Comparison of ENCODE assay signal across 14 cellular contexts in the genomic region with DNA sequence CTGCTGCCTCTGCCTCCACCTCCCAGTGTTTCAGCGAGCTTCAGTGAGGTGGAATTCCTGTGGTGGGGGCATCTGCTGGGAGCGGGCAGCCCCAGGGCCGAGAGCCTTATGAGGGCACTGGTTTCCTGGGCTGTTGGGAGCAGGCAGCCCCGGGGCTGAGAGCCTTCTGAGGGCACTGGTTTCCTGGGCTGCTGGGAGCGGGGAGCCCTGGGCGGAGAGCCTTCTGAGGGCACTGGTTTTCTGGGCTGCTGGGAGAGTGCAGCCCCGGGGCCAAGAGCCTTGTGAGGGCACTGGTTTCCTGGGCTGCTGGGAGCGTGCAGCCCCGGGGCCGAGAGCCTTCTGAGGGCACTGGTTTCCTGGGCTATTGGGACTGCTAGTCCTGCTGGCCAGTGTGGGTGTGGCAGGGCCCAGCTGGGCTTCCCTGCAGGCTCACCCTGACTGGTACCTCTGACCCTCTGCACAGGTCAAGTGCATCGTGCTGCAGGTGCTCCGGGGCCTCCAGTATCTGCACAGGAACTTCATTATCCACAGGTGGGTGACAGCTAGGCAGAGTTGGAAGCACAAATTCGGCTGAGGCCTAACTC.
"Had no signal": no experiment of that assay in that cellular context is flagged by ENCODE, and none has a peak within 500 bp of the region (broad histone marks: within the 10 kb centered on the region; RNA-seq: fewer than 3 reads in every experiment).

No MANE protein-coding gene starts in this region.

- H3K4me3 ChIP-seq: smooth muscle cell, thyroid gland, uterus had no signal

- H3K27me3 ChIP-seq: brain microvascular endothelial cell, thyroid gland, uterus had no signal

- H3K4me2 ChIP-seq: smooth muscle cell had no signal

- H3K9me3 ChIP-seq: thyroid gland, uterus had no signal

- H3K36me3 ChIP-seq: uterus had no signal

- DNase-seq: activated CD4-positive, CD25-positive, alpha-beta regulatory T cell; activated effector memory CD4-positive, alpha-beta T cell treated with anti-CD3 and anti-CD28 coated beads, Interleukin-2, amount 50 U/mL, for 16 hours; activated naive CD8-positive, alpha-beta T cell treated with anti-CD3 and anti-CD28 coated beads for 36 hours; brain microvascular endothelial cell; cerebellar nuclear complex; endodermal cell; hypothalamus; left colon; naive B cell; right cardiac atrium; T-helper 17 cell; thyroid gland; uterus had no signal

- H3K27ac ChIP-seq: brain microvascular endothelial cell, thyroid gland, uterus had no signal
